Comparison of ENCODE assay signal across 9 cellular contexts in genomic region chrX:123833387-123833786, GRCh38. TPM values are rescaled to one million over a fixed set of nuclear protein-coding genes. Genes with fewer than 3 reads are reported as not detected.
DNase-seq lines count a peak whose midpoint lies in the region; ATAC-seq, FAIRE-seq and TF ChIP-seq lines count a peak whose summit lies in the region.
"Had no signal": no experiment of that assay in that cellular context is flagged by ENCODE, and none has a peak within 500 bp of the region (broad histone marks: within the 10 kb centered on the region; RNA-seq: fewer than 3 reads in every experiment).

No MANE protein-coding gene starts in this region.

- peak; percentile 79 for FAIRE-seq in pancreas (lab: Jason Lieb, UNC)
- FAIRE-seq: endometrium had no signal

- H3K9me2 ChIP-seq in PC-9 (ENCODE audit: insufficient read depth), result no peaks in the 10 kb centered on the region

- CTCF ChIA-PET in PC-9 (lab: Charles Lee), result interaction anchor here (0.5 to 2.3 kb wide), 10 partner anchors 9 to 256 kb away, joined by 3 to 21 read pairs (median 6); no protein-coding TSS in a partner anchor

- H3K9me3 ChIP-seq in PC-9 (ENCODE audit: insufficient read depth, low read depth), result no peaks in the 10 kb centered on the region
- H3K9me3 ChIP-seq in pancreas, result no peaks in the 10 kb centered on the region

- H4K20me1 ChIP-seq in KMS-11 (ENCODE audit: insufficient read depth) (no peaks in the 10 kb centered on the region), PC-9 (ENCODE audit: insufficient read depth) (no peaks in the 10 kb centered on the region)

- H2AFZ ChIP-seq in KMS-11 (ENCODE audit: low read depth), result no peak overlapping the region
- no peak overlapping the region for H2AFZ ChIP-seq in PC-9

- H3K4me1 ChIP-seq in KMS-11 (ENCODE audit: low read depth, poor library complexity, severe bottlenecking), result no peaks in the 10 kb centered on the region
- H3K4me1 ChIP-seq in PC-9 (replicated peaks; ENCODE audit: insufficient read depth), result peaks cover 22% of the 10 kb centered on the region
- H3K4me1 ChIP-seq in foreskin keratinocyte, result peaks cover 3% of the 10 kb centered on the region
- no peaks in the 10 kb centered on the region for H3K4me1 ChIP-seq in pancreas

- POLR2A ChIA-PET in PC-9 (lab: Charles Lee; ENCODE audit: unreplicated experiment), result interaction anchor here (0.6 to 0.7 kb wide), 2 partner anchors 27 to 131 kb away, joined by 3 read pairs; no protein-coding TSS in a partner anchor

- BruUV-seq in PC-9 (replicated peaks; lab: Mats Ljungman, UMichigan), result no TSS peak

- H3K36me3 ChIP-seq in KMS-11 (ENCODE audit: insufficient read depth), result no peaks in the 10 kb centered on the region
- H3K36me3 ChIP-seq in PC-9 (ENCODE audit: low read depth), result no peaks in the 10 kb centered on the region
- no peaks in the 10 kb centered on the region for H3K36me3 ChIP-seq in pancreas

- intact Hi-C loops in PC-9 (cut with micrococcal nuclease; ENCODE audit: unreplicated experiment) (loop anchor here (1.0 to 5.0 kb wide), 4 partner anchors 48 to 554 kb away; partner anchors contain the start of gene STAG2), pancreas (cut with DNase I) (no loop called here)

- H3K79me2 ChIP-seq in KMS-11 (ENCODE audit: insufficient read depth, low read depth) (no peaks in the 10 kb centered on the region), PC-9 (ENCODE audit: low read depth) (no peaks in the 10 kb centered on the region)

- H3K4me3 ChIP-seq in KMS-11 (IDR thresholded peaks at IDR 0.05; ENCODE audit: insufficient read depth, low read depth, low read length) (no peak overlapping the region), PC-9 (no peak overlapping the region), pancreas (no peak overlapping the region)

- WGBS in pancreas, 2 donors, result 36 to 50% methylated on average over 7 of the region's 7 CpGs

- H3K27me3 ChIP-seq in KMS-11 (ENCODE audit: insufficient read depth, low read depth) (no peaks in the 10 kb centered on the region), PC-9 (ENCODE audit: insufficient read depth, low read depth) (no peaks in the 10 kb centered on the region), foreskin keratinocyte (no peaks in the 10 kb centered on the region), pancreas (no peaks in the 10 kb centered on the region)

- H3K4me2 ChIP-seq in KMS-11 (no peak overlapping the region), PC-9 (peak overlapping the region; percentile 48)

- peaks cover 9% of the 10 kb centered on the region; the same call in 1 of the 2 replicates for H3F3A ChIP-seq in PC-9 (ENCODE audit: insufficient read depth, low read depth)

- DNase-seq in EH (ENCODE audit: low read depth), result peak; percentile 56
- DNase-seq in PC-9, result peak; percentile 62 to 68
- DNase-seq in activated T-helper 1 cell treated with Interleukin-2 at 50 U/mL for 16 hours (ENCODE audit: low read depth), result peak; percentile 27
- peak in 1 of 2 donors; percentile 36 for DNase-seq in foreskin keratinocyte
- DNase-seq in pancreas, result peak in 4 of 6 donors; percentile 16 to 67 (median 34)
- DNase-seq in amniotic stem cell (lab: John Stamatoyannopoulos, UW), result no peak

- H3K27ac ChIP-seq in KMS-11 (no peak overlapping the region), PC-9 (no peak overlapping the region), foreskin keratinocyte (no peak overlapping the region), pancreas (no peak overlapping the region)

- ATAC-seq in GM21737 (IDR thresholded peaks at IDR 0.05; ENCODE audit: unreplicated experiment), result peak; percentile 70
- peak; percentile 65 for ATAC-seq in foreskin keratinocyte
- ATAC-seq in pancreas, result peak; percentile 81 to 99 (median 94)

- no peak overlapping the region for H3K9ac ChIP-seq in KMS-11

- TF ChIP-seq CTCF in KMS-11 (conservative IDR thresholded peaks at IDR 0.05; ENCODE audit: low read depth, low read length) (peak; percentile 77), PC-9 (conservative IDR thresholded peaks at IDR 0.05) (peak; percentile 92), foreskin keratinocyte (conservative IDR thresholded peaks at IDR 0.05) (peak; percentile 80), pancreas (IDR thresholded peaks at IDR 0.05) (peak; percentile 64 to 73 (median 68))

RNA-seq across cellular contexts. Expression of gene XIAP, which starts 26.5 kb away (rescaled TPM):
- 47.7 and 59.5 TPM in 2 replicates for total RNA-seq in PC-9 (2021)
- total RNA-seq in foreskin keratinocyte, result 24.9 and 26.0 TPM in 2 replicates
- polyA plus RNA-seq in foreskin keratinocyte, result 7.8 and 8.2 TPM in 2 replicates
- 10 to 100 TPM; 19.7 to 40.6 (median 28.4) TPM for total RNA-seq in pancreas
- 1 to 10 TPM; 3.4 to 8.7 TPM for polyA plus RNA-seq in pancreas
